ENCODE assay signal across 11 cellular contexts in genomic region chr12:27542628-27543027, GRCh38. TPM values are rescaled to one million over a fixed set of nuclear protein-coding genes. Genes with fewer than 3 reads are reported as not detected.
DNase-seq lines count a peak whose midpoint lies in the region; ATAC-seq, FAIRE-seq and TF ChIP-seq lines count a peak whose summit lies in the region.
"Had no signal": no experiment of that assay in that cellular context is flagged by ENCODE, and none has a peak within 500 bp of the region (broad histone marks: within the 10 kb centered on the region; RNA-seq: fewer than 3 reads in every experiment).

No MANE protein-coding gene starts in this region.

- H3K4me1 ChIP-seq in rectal smooth muscle tissue (ENCODE audit: control insufficient read depth, insufficient read depth, low read length) (peaks cover 28% of the 10 kb centered on the region), kidney (ENCODE audit: control insufficient read depth in 1 of 2, insufficient read depth in 1 of 2, low read depth in 1 of 2, low read length in 2 of 2) (peaks cover 6 to 9% of the 10 kb centered on the region in 2 donors)
- H3K4me1 ChIP-seq in CD8-positive, alpha-beta memory T cell (ENCODE audit: insufficient read depth, low read length), result no peaks in the 10 kb centered on the region

- no peak overlapping the region for H3K9ac ChIP-seq in rectal smooth muscle tissue (ENCODE audit: low read length)
- no peak overlapping the region for H3K9ac ChIP-seq in kidney (ENCODE audit: low read length in 2 of 2)

- WGBS in lower leg skin, 2 donors, result 45 to 64% methylated on average over 5 of the region's 5 CpGs

- TF ChIP-seq CTCF in WTC11 (IDR thresholded peaks at IDR 0.05) (no peak), fibroblast of pulmonary artery (IDR thresholded peaks at IDR 0.05; ENCODE audit: low read length, missing control alignments) (no peak), lower leg skin (IDR thresholded peaks at IDR 0.05) (no peak), kidney (IDR thresholded peaks at IDR 0.05; ENCODE audit: borderline replicate concordance, extremely low read depth, insufficient read depth) (no peak)

- H3K27ac Mint-ChIP-seq in WTC11, result 0 out of 2 replicates have a peak overlapping the region, but pooled peaks have one; percentile 18
- no peak overlapping the region for H3K27ac Mint-ChIP-seq in CD8-positive, alpha-beta memory T cell
- H3K27ac Mint-ChIP-seq: activated T-cell treated with anti-CD3 and anti-CD28 coated beads, Interleukin-2, amount 50 U/mL, for 24 hours; CD8-positive, alpha-beta T cell had no signal

- no peaks in the 10 kb centered on the region for H3K9me3 ChIP-seq in CD8-positive, alpha-beta memory T cell (ENCODE audit: low read length)
- no peaks in the 10 kb centered on the region for H3K9me3 ChIP-seq in kidney (ENCODE audit: control insufficient read depth in 1 of 2, low read length in 2 of 2)

- POLR2A ChIA-PET in WTC11 (lab: Charles Lee), result no interaction called here
- POLR2A ChIA-PET in CD8-positive, alpha-beta memory T cell (lab: Charles Lee), result no interaction called here

- H3K4me3 Mint-ChIP-seq in WTC11, result no peak overlapping the region
- H3K4me3 Mint-ChIP-seq in CD8-positive, alpha-beta memory T cell, result no peak overlapping the region
- H3K4me3 Mint-ChIP-seq: activated T-cell treated with anti-CD3 and anti-CD28 coated beads, Interleukin-2, amount 50 U/mL, for 24 hours; CD8-positive, alpha-beta T cell had no signal

- H3K9me3 Mint-ChIP-seq in WTC11, result peaks cover 7% of the 10 kb centered on the region
- peaks cover 0 to 5% (median 0%) of the 10 kb centered on the region in 5 donors for H3K9me3 Mint-ChIP-seq in CD8-positive, alpha-beta memory T cell
- H3K9me3 Mint-ChIP-seq: activated T-cell treated with anti-CD3 and anti-CD28 coated beads, Interleukin-2, amount 50 U/mL, for 24 hours; CD8-positive, alpha-beta T cell had no signal

- H3K27ac ChIP-seq in rectal smooth muscle tissue (ENCODE audit: low read depth, low read length), result peak overlapping the region; percentile 44
- no peak overlapping the region for H3K27ac ChIP-seq in CD8-positive, alpha-beta memory T cell (ENCODE audit: low read depth, low read length)
- H3K27ac ChIP-seq in kidney (ENCODE audit: low read depth in 2 of 2, low read length in 2 of 2), result no peak overlapping the region

- ATAC-seq in WTC11, result no peak
- ATAC-seq: CD8-positive, alpha-beta T cell had no signal

- H3K36me3 ChIP-seq in rectal smooth muscle tissue (ENCODE audit: control insufficient read depth, insufficient read depth, low read length), result no peaks in the 10 kb centered on the region
- H3K36me3 ChIP-seq in CD8-positive, alpha-beta memory T cell (ENCODE audit: insufficient read depth, low read length), result no peaks in the 10 kb centered on the region
- no peaks in the 10 kb centered on the region for H3K36me3 ChIP-seq in kidney (ENCODE audit: control insufficient read depth in 1 of 2, insufficient read depth in 2 of 2, low read length in 2 of 2)

- no peaks in the 10 kb centered on the region for H3K27me3 Mint-ChIP-seq in WTC11 (ENCODE audit: low read depth)
- H3K27me3 Mint-ChIP-seq in CD8-positive, alpha-beta memory T cell, result peaks cover 5 to 31% of the 10 kb centered on the region in 2 donors

- intact Hi-C loops in lower leg skin (cut with DNase I; ENCODE audit: low total_unique reads), result no loop called here
- intact Hi-C loops in kidney (cut with DNase I), result no loop called here

- FAIRE-seq in kidney (lab: Jason Lieb, UNC), result no peak

- no peak for TF ChIP-seq POLR2A in lower leg skin (IDR thresholded peaks at IDR 0.05)

- CTCF ChIA-PET in WTC11 (lab: Charles Lee), result no interaction called here
- CTCF ChIA-PET in CD8-positive, alpha-beta memory T cell (lab: Charles Lee), result interaction anchor here (1.2 kb wide), 1 partner anchor 108 kb away, joined by 3 read pairs; no protein-coding TSS in a partner anchor

- DNase-seq in EH (ENCODE audit: low read depth), result peak; percentile 97
- no peak for DNase-seq in WTC11 (ENCODE audit: low spot score)
- peak; percentile 93 for DNase-seq in fibroblast of pulmonary artery (ENCODE audit: low read depth)
- no peak for DNase-seq in CD8-positive, alpha-beta memory T cell
- no peak for DNase-seq in lower leg skin (ENCODE audit: low spot score in 2 of 2)
- DNase-seq in kidney, result no peak
- DNase-seq in activated CD8-positive, alpha-beta memory T cell treated with anti-CD3 and anti-CD28 coated beads, Interleukin-2, amount 50 U/mL, for 48 hours, result no peak
- DNase-seq: activated T-cell treated with anti-CD3 and anti-CD28 coated beads, Interleukin-2, amount 50 U/mL, for 24 hours; CD8-positive, alpha-beta T cell; NCI-H187 had no signal

- H3K4me3 ChIP-seq in fibroblast of pulmonary artery (replicated peaks; ENCODE audit: low read depth, low read length) (no peak overlapping the region), rectal smooth muscle tissue (ENCODE audit: low read length) (no peak overlapping the region), lower leg skin (ENCODE audit: low read depth, poor library complexity, severe bottlenecking) (no peak overlapping the region), kidney (ENCODE audit: low read length in 2 of 2) (no peak overlapping the region)
- no peak overlapping the region for H3K4me3 ChIP-seq in CD8-positive, alpha-beta memory T cell (ENCODE audit: low read length)

- H3K36me3 Mint-ChIP-seq in WTC11, result peaks cover 7% of the 10 kb centered on the region
- H3K36me3 Mint-ChIP-seq in CD8-positive, alpha-beta memory T cell, result peaks cover 0 to 9% (median 0%) of the 10 kb centered on the region in 3 donors
- H3K36me3 Mint-ChIP-seq: CD8-positive, alpha-beta T cell had no signal

- peaks cover 7% of the 10 kb centered on the region for H3K4me1 Mint-ChIP-seq in WTC11
- peaks cover 0 to 7% (median 0%) of the 10 kb centered on the region in 3 donors for H3K4me1 Mint-ChIP-seq in CD8-positive, alpha-beta memory T cell

- no peaks in the 10 kb centered on the region for H3K27me3 ChIP-seq in rectal smooth muscle tissue (ENCODE audit: control insufficient read depth, insufficient read depth, low read length)
- no peaks in the 10 kb centered on the region for H3K27me3 ChIP-seq in CD8-positive, alpha-beta memory T cell (ENCODE audit: insufficient read depth, low read length, poor library complexity, severe bottlenecking)

TF ChIP-seq in WTC11, 78 proteins besides CTCF, POLR2A, EP300 and RAD21:
- TF ChIP-seq NR3C1 (CRISPR knock-in tag; conservative IDR thresholded peaks at IDR 0.05; ENCODE audit: low read depth) (no peak), RORB (CRISPR knock-in tag; IDR thresholded peaks at IDR 0.05) (no peak), TP53 (CRISPR knock-in tag; IDR thresholded peaks at IDR 0.05) (no peak), MYBL2 (CRISPR knock-in tag; IDR thresholded peaks at IDR 0.05) (no peak)

RNA-seq across cellular contexts. Expression of gene PPFIBP1, which starts 18.6 kb away (rescaled TPM):
- 22.3 to 28.7 TPM (median 27.7 TPM) in 3 replicates for total RNA-seq in WTC11 (2021)
- total RNA-seq in CD8-positive, alpha-beta memory T cell, result 10 to 100 TPM in 1 of 2 experiments, 1 to 10 TPM in 1; 6.2 to 10.7 TPM
- 1.2 TPM for polyA plus RNA-seq in CD8-positive, alpha-beta memory T cell
- total RNA-seq in lower leg skin, result 10 to 100 TPM; 47.2 to 77.3 (median 52.7) TPM
- 175 TPM for total RNA-seq in kidney
- 12.7 TPM for polyA plus RNA-seq in kidney (ENCODE audit: insufficient read depth, low read depth, low replicate concordance)

Comparison
In these comparisons a context has a peak if more than half of its experiments do, and no peak if none do; other contexts are left out.
1. DNase-seq: peak in EH (single experiment) and fibroblast of pulmonary artery (single experiment); none in WTC11 (single experiment), CD8-positive, alpha-beta memory T cell (0 of 5), lower leg skin (0 of 2), kidney (single experiment) and activated CD8-positive, alpha-beta memory T cell treated with anti-CD3 and anti-CD28 coated beads, Interleukin-2, amount 50 U/mL, for 48 hours (single experiment).